Comparison of ENCODE assay signal across 8 cellular contexts in the genomic region with DNA sequence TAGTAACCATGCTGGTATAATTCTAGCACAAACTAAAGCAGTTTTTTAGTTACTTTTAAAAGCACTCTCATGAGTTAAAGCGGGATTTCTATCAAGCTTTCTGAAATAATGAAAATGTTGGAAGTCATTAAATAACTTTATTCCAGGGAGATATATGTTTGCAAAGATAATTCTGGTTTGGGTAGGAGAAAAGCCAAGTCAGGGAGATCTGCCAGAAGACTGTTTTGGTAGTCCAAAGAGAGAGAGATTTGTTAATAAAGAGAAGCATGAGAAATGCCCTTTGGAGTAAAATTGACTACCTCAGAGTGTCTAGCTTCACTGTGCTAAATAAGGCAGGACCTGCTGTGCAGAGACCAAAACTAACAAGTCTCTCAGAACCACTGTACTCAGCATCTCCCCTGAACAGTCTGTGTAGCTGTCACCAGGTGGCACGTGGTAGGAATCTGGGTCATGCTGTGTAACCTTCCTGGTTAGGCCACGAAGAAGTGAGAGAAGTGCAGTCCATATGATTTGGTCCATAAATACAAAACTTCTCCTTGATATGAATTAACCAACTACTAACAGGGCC. TPM values are rescaled to one million over a fixed set of nuclear protein-coding genes. Genes with fewer than 3 reads are reported as not detected.
A peak's percentile ranks its signal among the peaks of the same experiment; 100 is the strongest.
DNase-seq lines count a peak whose midpoint lies in the region; ATAC-seq and TF ChIP-seq lines count a peak whose summit lies in the region.

No MANE protein-coding gene starts in this region.

- H3K27me3 ChIP-seq in esophagus muscularis mucosa (no peaks in the 10 kb centered on the region), parathyroid adenoma (ENCODE audit: control insufficient read depth, insufficient read depth, low read length) (no peaks in the 10 kb centered on the region)

- no peaks in the 10 kb centered on the region for H3K36me3 Mint-ChIP-seq in activated naive CD4-positive, alpha-beta T cell treated with anti-CD3 and anti-CD28 coated beads for 36 hours (ENCODE audit: low read depth)
- no peaks in the 10 kb centered on the region for H3K36me3 Mint-ChIP-seq in T-helper 1 cell treated with Interleukin-12 subunit alpha and Interleukin-12 subunit beta and Interleukin-4 antibody, amounts not matched to agents 30 μg/mL and 1 μg/mL, for 36 hours (ENCODE audit: low read depth)

- no peak for TF ChIP-seq EP300 in esophagus muscularis mucosa (IDR thresholded peaks at IDR 0.05)

- no peaks in the 10 kb centered on the region for H3K36me3 ChIP-seq in esophagus muscularis mucosa
- H3K36me3 ChIP-seq in parathyroid adenoma (ENCODE audit: control insufficient read depth, insufficient read depth, low read length) = no peaks in the 10 kb centered on the region

- WGBS in esophagus muscularis mucosa = 48% methylated on average over 3 of the region's 3 CpGs

- no peaks in the 10 kb centered on the region for H3K79me2 ChIP-seq in parathyroid adenoma

- CTCF ChIA-PET in activated naive CD4-positive, alpha-beta T cell treated with anti-CD3 and anti-CD28 coated beads for 36 hours (lab: Charles Lee) = interaction anchor here (0.6 to 1.0 kb wide), 4 partner anchors 35 to 698 kb away, joined by 3 to 4 read pairs (median 4); no protein-coding TSS in a partner anchor

- no peak overlapping the region for H3K4me2 ChIP-seq in parathyroid adenoma (ENCODE audit: low read length)

- H3K4me1 ChIP-seq in esophagus muscularis mucosa = peaks cover 13 to 32% (median 26%) of the 10 kb centered on the region in 4 donors
- peaks cover 10% of the 10 kb centered on the region for H3K4me1 ChIP-seq in parathyroid adenoma

- no peak overlapping the region for H3K9ac ChIP-seq in parathyroid adenoma

- no peaks in the 10 kb centered on the region for H3K9me3 ChIP-seq in esophagus muscularis mucosa
- no peaks in the 10 kb centered on the region for H3K9me3 ChIP-seq in parathyroid adenoma (ENCODE audit: control insufficient read depth, low read length)

- H3K9me3 Mint-ChIP-seq in activated naive CD4-positive, alpha-beta T cell treated with anti-CD3 and anti-CD28 coated beads for 36 hours = no peaks in the 10 kb centered on the region
- H3K9me3 Mint-ChIP-seq in T-helper 1 cell treated with Interleukin-12 subunit alpha and Interleukin-12 subunit beta and Interleukin-4 antibody, amounts not matched to agents 30 μg/mL and 1 μg/mL, for 36 hours = no peaks in the 10 kb centered on the region

- ATAC-seq in HG02938 (IDR thresholded peaks at IDR 0.05; ENCODE audit: unreplicated experiment) (peak; percentile 68), HG03565 (IDR thresholded peaks at IDR 0.05; ENCODE audit: unreplicated experiment) (no peak)

- no peak for TF ChIP-seq POLR2A in esophagus muscularis mucosa (IDR thresholded peaks at IDR 0.05; ENCODE audit: low read depth)

- H3K27ac Mint-ChIP-seq in activated naive CD4-positive, alpha-beta T cell treated with anti-CD3 and anti-CD28 coated beads for 36 hours = no peak overlapping the region
- H3K27ac Mint-ChIP-seq in T-helper 1 cell treated with Interleukin-12 subunit alpha and Interleukin-12 subunit beta and Interleukin-4 antibody, amounts not matched to agents 30 μg/mL and 1 μg/mL, for 36 hours = peak overlapping the region; percentile 78

- TF ChIP-seq CTCF in esophagus muscularis mucosa (IDR thresholded peaks at IDR 0.05) = no peak
- TF ChIP-seq CTCF in parathyroid adenoma (IDR thresholded peaks at IDR 0.05) = no peak

- no peaks in the 10 kb centered on the region for H3K27me3 Mint-ChIP-seq in activated naive CD4-positive, alpha-beta T cell treated with anti-CD3 and anti-CD28 coated beads for 36 hours (ENCODE audit: low read depth)
- peaks cover 10% of the 10 kb centered on the region for H3K27me3 Mint-ChIP-seq in T-helper 1 cell treated with Interleukin-12 subunit alpha and Interleukin-12 subunit beta and Interleukin-4 antibody, amounts not matched to agents 30 μg/mL and 1 μg/mL, for 36 hours (ENCODE audit: low read depth)

- H3K4me3 ChIP-seq in esophagus muscularis mucosa (peak overlapping the region in 3 of 4 donors; percentile 39 to 50 (median 40)), parathyroid adenoma (ENCODE audit: low read depth, low read length) (no peak overlapping the region)

- H3K27ac ChIP-seq in esophagus muscularis mucosa (replicated peaks in 1 of 4) (peak overlapping the region; percentile 60 to 74 (median 66)), parathyroid adenoma (no peak overlapping the region)

- peak overlapping the region; percentile 77 for H2AFZ ChIP-seq in parathyroid adenoma

- DNase-seq in activated naive CD4-positive, alpha-beta T cell treated with anti-CD3 and anti-CD28 coated beads for 36 hours = peak; percentile 43
- DNase-seq in activated naive CD4-positive, alpha-beta T cell (lab: John Stamatoyannopoulos, UW) = no peak
- DNase-seq in esophagus muscularis mucosa (ENCODE audit: extremely low spot score) = no peak
- no peak for DNase-seq in SKM-1 (lab: John Stamatoyannopoulos, UW; ENCODE audit: unreplicated experiment)

- H3K4me1 Mint-ChIP-seq in activated naive CD4-positive, alpha-beta T cell treated with anti-CD3 and anti-CD28 coated beads for 36 hours (ENCODE audit: low read depth) = peaks cover 15% of the 10 kb centered on the region
- H3K4me1 Mint-ChIP-seq in T-helper 1 cell treated with Interleukin-12 subunit alpha and Interleukin-12 subunit beta and Interleukin-4 antibody, amounts not matched to agents 30 μg/mL and 1 μg/mL, for 36 hours (ENCODE audit: low read depth) = peaks cover 13% of the 10 kb centered on the region

- intact Hi-C loops in activated naive CD4-positive, alpha-beta T cell treated with anti-CD3 and anti-CD28 coated beads for 36 hours (cut with micrococcal nuclease) = loop anchor here (1.0 to 2.0 kb wide), 2 partner anchors 31 to 34 kb away; partner anchors contain the start of gene SLC35G2
- intact Hi-C loops in esophagus muscularis mucosa (cut with DNase I) = no loop called here

- H3K4me3 Mint-ChIP-seq in activated naive CD4-positive, alpha-beta T cell treated with anti-CD3 and anti-CD28 coated beads for 36 hours = no peak overlapping the region
- H3K4me3 Mint-ChIP-seq in T-helper 1 cell treated with Interleukin-12 subunit alpha and Interleukin-12 subunit beta and Interleukin-4 antibody, amounts not matched to agents 30 μg/mL and 1 μg/mL, for 36 hours = peak overlapping the region; percentile 4

RNA-seq across cellular contexts. Expression of gene SLC35G2, which starts 31.6 kb away (rescaled TPM):
- under 1 TPM in 1 of 2 experiments, not detected in 1; 0.31 TPM for total RNA-seq in activated naive CD4-positive, alpha-beta T cell treated with anti-CD3 and anti-CD28 coated beads for 36 hours
- 1 to 10 TPM; 2.9 to 6.4 (median 5.3) TPM for total RNA-seq in esophagus muscularis mucosa

RNA-seq across cellular contexts. Expression of gene STAG1, which starts 35.1 kb away (rescaled TPM):
- 10 to 100 TPM; 28.0 to 29.7 TPM for total RNA-seq in activated naive CD4-positive, alpha-beta T cell treated with anti-CD3 and anti-CD28 coated beads for 36 hours
- 10 to 100 TPM; 32.6 to 44.0 (median 40.5) TPM for total RNA-seq in esophagus muscularis mucosa
